In the genomic region with DNA sequence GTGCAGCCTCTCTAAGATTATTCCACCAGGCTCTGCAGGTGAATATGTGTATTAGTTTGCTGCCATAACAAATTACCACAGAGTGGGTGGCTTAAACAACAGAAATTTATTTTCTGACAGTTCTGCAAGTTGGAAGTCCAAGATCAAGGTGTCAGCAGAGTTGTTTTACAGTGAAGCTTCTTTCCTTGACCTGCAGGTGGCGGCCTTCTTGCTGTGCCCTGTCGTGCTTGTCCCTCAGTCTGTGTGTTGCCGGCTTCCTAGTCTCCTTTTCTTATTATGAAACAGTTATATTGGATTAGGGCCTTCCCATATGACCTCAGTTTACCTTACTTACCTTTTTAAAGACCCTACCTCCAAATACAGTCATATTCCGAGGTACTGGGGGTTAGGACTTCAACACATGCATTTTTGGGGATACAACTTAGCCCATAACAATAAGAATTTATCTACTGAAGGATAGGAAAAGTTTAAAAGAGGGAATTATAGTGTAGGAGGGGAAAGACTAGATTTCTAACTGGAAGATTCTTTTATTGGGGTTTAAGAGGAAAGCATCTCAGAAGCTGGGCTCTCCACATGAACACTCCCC, we compare ENCODE assay signal across 8 cellular contexts.
DNase-seq lines count a peak whose midpoint lies in the region; ATAC-seq and TF ChIP-seq lines count a peak whose summit lies in the region.

No MANE protein-coding gene starts in this region.

- peak overlapping the region; percentile 18 for H3K27ac Mint-ChIP-seq in activated CD8-positive, alpha-beta memory T cell treated with anti-CD3 and anti-CD28 coated beads, Interleukin-2, amount 10 ng/mL, durations not matched to agents 7 days and 5 days

- no peak overlapping the region for H3K4me3 Mint-ChIP-seq in activated CD8-positive, alpha-beta memory T cell treated with anti-CD3 and anti-CD28 coated beads, Interleukin-2, amount 10 ng/mL, durations not matched to agents 7 days and 5 days

- ATAC-seq in heart left ventricle (no peak), HG02588 (IDR thresholded peaks at IDR 0.05; ENCODE audit: unreplicated experiment) (peak; percentile 84), foreskin keratinocyte (no peak)
- ATAC-seq in activated CD8-positive, alpha-beta memory T cell treated with anti-CD3 and anti-CD28 coated beads, Interleukin-2, amount 10 ng/mL, durations not matched to agents 7 days and 5 days, result peak; percentile 84

- intact Hi-C loops in heart left ventricle (cut with DNase I) (loop anchor here in 1 of 10 donors (10.0 kb wide), 1 partner anchor 101 kb away; the partner anchor contains the start of genes NMRK1 and OSTF1), cardiac septum (cut with DNase I) (no loop called here), lower leg skin (cut with DNase I; ENCODE audit: low total_unique reads) (no loop called here)

- DNase-seq in heart left ventricle (peak in 1 of 5 donors; percentile 25), cardiac septum (ENCODE audit: low spot score) (no peak), NCI-H2227 treated with DMSO at 0.1 percent for 48 hours (lab: John Stamatoyannopoulos, UW) (peak; percentile 3), foreskin keratinocyte (no peak), lower leg skin (ENCODE audit: low spot score in 2 of 2) (no peak)
- DNase-seq in activated CD8-positive, alpha-beta memory T cell treated with anti-CD3 and anti-CD28 coated beads, Interleukin-2, amount 10 ng/mL, durations not matched to agents 7 days and 5 days, result peak; percentile 72
- peak; percentile 56 for DNase-seq in stimulated activated CD4-positive, alpha-beta T cell treated with anti-CD3 and anti-CD28 coated beads, Interleukin-1b, Interleukin-23, amount 100 ng/mL, for 48 hours

- TF ChIP-seq CTCF in heart left ventricle (IDR thresholded peaks at IDR 0.05) (peak; percentile 35 to 60 (median 42)), foreskin keratinocyte (conservative IDR thresholded peaks at IDR 0.05) (peak; percentile 62), lower leg skin (IDR thresholded peaks at IDR 0.05) (no peak)

- WGBS in heart left ventricle, 4 donors, result 43 to 46% (median 45%) methylated on average over 4 of the region's 4 CpGs
- 46 to 53% methylated on average over 4 of the region's 4 CpGs for WGBS in lower leg skin, 2 donors

- no peaks in the 10 kb centered on the region for H3K9me3 Mint-ChIP-seq in activated CD8-positive, alpha-beta memory T cell treated with anti-CD3 and anti-CD28 coated beads, Interleukin-2, amount 10 ng/mL, durations not matched to agents 7 days and 5 days (ENCODE audit: low read depth)

- H3K4me1 Mint-ChIP-seq in activated CD8-positive, alpha-beta memory T cell treated with anti-CD3 and anti-CD28 coated beads, Interleukin-2, amount 10 ng/mL, durations not matched to agents 7 days and 5 days, result peaks cover 20% of the 10 kb centered on the region

- H3K27me3 ChIP-seq in heart left ventricle, result no peaks in the 10 kb centered on the region
- H3K27me3 ChIP-seq in foreskin keratinocyte, result no peaks in the 10 kb centered on the region

- TF ChIP-seq POLR2A in heart left ventricle (IDR thresholded peaks at IDR 0.05) (no peak), lower leg skin (IDR thresholded peaks at IDR 0.05) (no peak)

- CTCF ChIA-PET in activated CD8-positive, alpha-beta memory T cell treated with anti-CD3 and anti-CD28 coated beads, Interleukin-2, amount 10 ng/mL, durations not matched to agents 7 days and 5 days (lab: Charles Lee), result interaction anchor here (0.6 to 3.1 kb wide), 32 partner anchors 9 to 681 kb away, joined by 3 to 33 read pairs (median 4); partner anchors contain the start of genes C9orf40, CARNMT1, NMRK1 and OSTF1

- H3K27ac ChIP-seq in heart left ventricle (no peak overlapping the region), foreskin keratinocyte (no peak overlapping the region)

- H3K9me3 ChIP-seq in heart left ventricle, result no peaks in the 10 kb centered on the region

- no peaks in the 10 kb centered on the region for H3K27me3 Mint-ChIP-seq in activated CD8-positive, alpha-beta memory T cell treated with anti-CD3 and anti-CD28 coated beads, Interleukin-2, amount 10 ng/mL, durations not matched to agents 7 days and 5 days

- H3K36me3 ChIP-seq in heart left ventricle, result peaks cover 0 to 8% (median 0%) of the 10 kb centered on the region in 9 donors

- no peaks in the 10 kb centered on the region for H3K4me1 ChIP-seq in heart left ventricle
- H3K4me1 ChIP-seq in foreskin keratinocyte, result peaks cover 20% of the 10 kb centered on the region

- H3K36me3 Mint-ChIP-seq in activated CD8-positive, alpha-beta memory T cell treated with anti-CD3 and anti-CD28 coated beads, Interleukin-2, amount 10 ng/mL, durations not matched to agents 7 days and 5 days, result peaks cover 12% of the 10 kb centered on the region

- H3K4me3 ChIP-seq in heart left ventricle (no peak overlapping the region), lower leg skin (ENCODE audit: low read depth, poor library complexity, severe bottlenecking) (no peak overlapping the region)

Comparison
In these comparisons a context has a peak if more than half of its experiments do, and no peak if none do; other contexts are left out.
1. ATAC-seq: peak in HG02588 (single experiment) and activated CD8-positive, alpha-beta memory T cell treated with anti-CD3 and anti-CD28 coated beads, Interleukin-2, amount 10 ng/mL, durations not matched to agents 7 days and 5 days (single experiment); none in heart left ventricle (0 of 4) and foreskin keratinocyte (single experiment).
2. DNase-seq: peak in NCI-H2227 treated with DMSO at 0.1 percent for 48 hours (single experiment), activated CD8-positive, alpha-beta memory T cell treated with anti-CD3 and anti-CD28 coated beads, Interleukin-2, amount 10 ng/mL, durations not matched to agents 7 days and 5 days (single experiment) and stimulated activated CD4-positive, alpha-beta T cell treated with anti-CD3 and anti-CD28 coated beads, Interleukin-1b, Interleukin-23, amount 100 ng/mL, for 48 hours (single experiment); none in cardiac septum (single experiment), foreskin keratinocyte (0 of 2) and lower leg skin (0 of 2).
3. CTCF ChIP-seq: peak in heart left ventricle (12 of 12) and foreskin keratinocyte (single experiment); none in lower leg skin (0 of 3).